9 cellular contexts compared by ENCODE assay signal in genomic region chr17:4900231-4901107, GRCh38. TPM values are rescaled to one million over a fixed set of nuclear protein-coding genes. Genes with fewer than 3 reads are reported as not detected.
DNase-seq lines count a peak whose midpoint lies in the region; ATAC-seq, FAIRE-seq and TF ChIP-seq lines count a peak whose summit lies in the region.
"Had no signal": no experiment of that assay in that cellular context is flagged by ENCODE, and none has a peak within 500 bp of the region (broad histone marks: within the 10 kb centered on the region; RNA-seq: fewer than 3 reads in every experiment).

No MANE protein-coding gene starts in this region.

- no peak for ATAC-seq in HG03135 (IDR thresholded peaks at IDR 0.05; ENCODE audit: unreplicated experiment)

- DNase-seq in GM10266 (ENCODE audit: extremely low spot score) (peak; percentile 70), frontal cortex (ENCODE audit: low spot score in 2 of 2) (peak; percentile 26 to 29), kidney tubule cell (ENCODE audit: low spot score) (no peak), NCI-H526 (lab: John Stamatoyannopoulos, UW) (no peak), GM19238 (ENCODE audit: insufficient read length, low spot score) (no peak)
- peak; percentile 71 for DNase-seq in activated T-cell treated with anti-CD3 and anti-CD28 coated beads, Interleukin-2, amount 50 U/mL, for 1 hour

- H3K4me3 ChIP-seq in skin epidermis, result peak overlapping the region; percentile 32 to 58 (median 42)

- peak overlapping the region in 13 of 21 experiments; percentile 45 to 80 (median 70) for H3K27ac ChIP-seq in skin epidermis

- TF ChIP-seq CTCF in GM10266 (IDR thresholded peaks at IDR 0.05; ENCODE audit: control insufficient read depth, insufficient read depth, low read depth, missing control alignments), result no peak

- FAIRE-seq in frontal cortex (lab: Jason Lieb, UNC), result no peak
- FAIRE-seq: islet of Langerhans had no signal

RNA-seq across cellular contexts. Expression of gene C17orf107, which starts 1.1 kb away (rescaled TPM):
- total RNA-seq in frontal cortex, result 2.4 TPM

RNA-seq across cellular contexts. Expression of gene CHRNE, which starts 2.4 kb away (rescaled TPM):
- total RNA-seq in frontal cortex, result 0.82 TPM

RNA-seq across cellular contexts. Expression of gene GP1BA, which starts 31.6 kb away (rescaled TPM):
- total RNA-seq in frontal cortex, result not detected

RNA-seq across cellular contexts. Expression of gene SLC25A11, which starts 39.4 kb away (rescaled TPM):
- 59.1 TPM for total RNA-seq in frontal cortex

RNA-seq across cellular contexts. Expression of gene RNF167, which starts 39.6 kb away (rescaled TPM):
- total RNA-seq in frontal cortex, result 13.0 TPM

Comparison
In these comparisons a context has a peak if more than half of its experiments do, and no peak if none do; other contexts are left out.
1. DNase-seq: peak in GM10266 (single experiment), activated T-cell treated with anti-CD3 and anti-CD28 coated beads, Interleukin-2, amount 50 U/mL, for 1 hour (single experiment) and frontal cortex (2 of 2); none in kidney tubule cell (single experiment), NCI-H526 (0 of 2) and GM19238 (single experiment).